In genomic region chr14:28754209-28754985, GRCh38 we compare ENCODE assay signal across 8 cellular contexts. TPM values are rescaled to one million over a fixed set of nuclear protein-coding genes. Genes with fewer than 3 reads are reported as not detected.
DNase-seq lines count a peak whose midpoint lies in the region; TF ChIP-seq lines count a peak whose summit lies in the region.

No MANE protein-coding gene starts in this region.

- intact Hi-C loops in activated naive CD4-positive, alpha-beta T cell treated with anti-CD3 and anti-CD28 coated beads for 36 hours (cut with micrococcal nuclease), result loop anchor here (1.0 to 10.0 kb wide), 5 partner anchors 468 to 1690 kb away; no protein-coding TSS in a partner anchor
- intact Hi-C loops in head of caudate nucleus (cut with DNase I) (loop anchor here (5.0 to 10.0 kb wide), 2 partner anchors 780 to 1458 kb away; no protein-coding TSS in a partner anchor), transverse colon (cut with DNase I; ENCODE audit: low total_unique reads) (no loop called here)

- no peak overlapping the region; the same call in 1 of the 2 replicates for H3K9ac ChIP-seq in SU-DHL-6 (ENCODE audit: low read length)

- 0 out of 2 replicates have a peak, but pooled peaks cover 2% of the 10 kb centered on the region for H3F3A ChIP-seq in SU-DHL-6 (ENCODE audit: insufficient read depth)

- no peak overlapping the region for H3K4me3 Mint-ChIP-seq in activated naive CD4-positive, alpha-beta T cell treated with anti-CD3 and anti-CD28 coated beads for 36 hours

- no peaks in the 10 kb centered on the region for H4K20me1 ChIP-seq in SU-DHL-6 (ENCODE audit: low read depth, low read length)

- H3K4me1 ChIP-seq in transverse colon, result peaks cover 0 to 4% (median 0%) of the 10 kb centered on the region in 4 donors

- no peak for TF ChIP-seq POLR2A in transverse colon (IDR thresholded peaks at IDR 0.05)

- in situ Hi-C loops in transverse colon (cut with MboI; ENCODE audit: low pct_ligation_motif_present in 1 of 4, low pct_unique_long_range_greater_than_20kb in 1 of 4, low sequenced_read_pairs in 3 of 4), result loop anchor here in 3 of 4 donors (25.0 kb wide), 2 partner anchors 783 to 1458 kb away; no protein-coding TSS in a partner anchor

- H3K36me3 ChIP-seq in SU-DHL-6 (ENCODE audit: low read length) (no peaks in the 10 kb centered on the region), transverse colon (no peaks in the 10 kb centered on the region)

- DNase-seq in activated naive CD4-positive, alpha-beta T cell treated with anti-CD3 and anti-CD28 coated beads for 36 hours, result peak; percentile 22
- no peak for DNase-seq in activated naive CD4-positive, alpha-beta T cell (lab: John Stamatoyannopoulos, UW)
- peak; percentile 61 for DNase-seq in LHCN-M2 (ENCODE audit: low read depth)
- DNase-seq in head of caudate nucleus, result peak in 22 of 42 donors; percentile 35 to 84 (median 68)
- DNase-seq in transverse colon, result no peak
- no peak for DNase-seq in T1000 (lab: John Stamatoyannopoulos, UW)
- DNase-seq in stimulated activated CD4-positive, alpha-beta T cell treated with anti-CD3 and anti-CD28 coated beads, Interleukin-12 subunit alpha, Interleukin-12 subunit beta, amount 100 ng/mL, for 4 hours, result no peak

- H3K27me3 ChIP-seq in SU-DHL-6 (ENCODE audit: low read length) (no peaks in the 10 kb centered on the region), transverse colon (peaks cover 66% of the 10 kb centered on the region)

- H3K4me3 ChIP-seq in SU-DHL-6 (ENCODE audit: insufficient read depth, low read length, poor library complexity, severe bottlenecking) (no peak overlapping the region), transverse colon (no peak overlapping the region)

- H3K27me3 Mint-ChIP-seq in activated naive CD4-positive, alpha-beta T cell treated with anti-CD3 and anti-CD28 coated beads for 36 hours (ENCODE audit: low read depth), result peaks cover 62% of the 10 kb centered on the region

- WGBS in transverse colon (ENCODE audit: low coverage in 1 of 2), 2 donors, result 7 to 10% methylated on average over 9 of the region's 9 CpGs

- peak overlapping the region; percentile 53 for H2AFZ ChIP-seq in SU-DHL-6 (ENCODE audit: low read depth, low read length, severe bottlenecking)

- H3K4me2 ChIP-seq in SU-DHL-6 (ENCODE audit: low read depth, low read length, poor library complexity, severe bottlenecking), result peak overlapping the region; percentile 38

- H3K9me3 ChIP-seq in SU-DHL-6 (ENCODE audit: insufficient read depth, low read length), result no peaks in the 10 kb centered on the region
- no peaks in the 10 kb centered on the region for H3K9me3 ChIP-seq in transverse colon

- peaks cover 4% of the 10 kb centered on the region for H3K9me3 Mint-ChIP-seq in activated naive CD4-positive, alpha-beta T cell treated with anti-CD3 and anti-CD28 coated beads for 36 hours

- no peaks in the 10 kb centered on the region for H3K79me2 ChIP-seq in SU-DHL-6 (ENCODE audit: insufficient read depth, low read length)

- TF ChIP-seq EP300 in transverse colon (IDR thresholded peaks at IDR 0.05; ENCODE audit: low read depth), result no peak

- TF ChIP-seq CTCF in SU-DHL-6 (IDR thresholded peaks at IDR 0.05; ENCODE audit: insufficient read depth, low read length, poor library complexity, severe bottlenecking) (peak; percentile 58), transverse colon (IDR thresholded peaks at IDR 0.05) (peak; percentile 44 to 62 (median 51))

- H3K4me1 Mint-ChIP-seq in activated naive CD4-positive, alpha-beta T cell treated with anti-CD3 and anti-CD28 coated beads for 36 hours (ENCODE audit: low read depth), result no peaks in the 10 kb centered on the region

- peaks cover 3% of the 10 kb centered on the region for H3K36me3 Mint-ChIP-seq in activated naive CD4-positive, alpha-beta T cell treated with anti-CD3 and anti-CD28 coated beads for 36 hours (ENCODE audit: low read depth)

- H3K9me2 ChIP-seq in SU-DHL-6 (replicated peaks; ENCODE audit: insufficient read depth, low read length), result no peaks in the 10 kb centered on the region

- CTCF ChIA-PET in activated naive CD4-positive, alpha-beta T cell treated with anti-CD3 and anti-CD28 coated beads for 36 hours (lab: Charles Lee), result interaction anchor here (0.7 to 1.2 kb wide), 8 partner anchors 8 to 1518 kb away, joined by 3 read pairs; no protein-coding TSS in a partner anchor

- H3K27ac ChIP-seq in SU-DHL-6 (ENCODE audit: low read depth, low read length) (no peak overlapping the region), transverse colon (no peak overlapping the region)

- no peak overlapping the region for H3K27ac Mint-ChIP-seq in activated naive CD4-positive, alpha-beta T cell treated with anti-CD3 and anti-CD28 coated beads for 36 hours

RNA-seq across cellular contexts. Expression of gene FOXG1, which starts 12.2 kb away (rescaled TPM):
- total RNA-seq in activated naive CD4-positive, alpha-beta T cell treated with anti-CD3 and anti-CD28 coated beads for 36 hours, result not detected
- total RNA-seq in LHCN-M2 (2014; rRNA removed), result not detected in 2 replicates
- not detected for polyA plus RNA-seq in LHCN-M2 (2012)
- not detected for total RNA-seq in transverse colon

Comparison
In these comparisons a context has a peak if more than half of its experiments do, and no peak if none do; other contexts are left out.
1. DNase-seq: peak in activated naive CD4-positive, alpha-beta T cell treated with anti-CD3 and anti-CD28 coated beads for 36 hours (single experiment), LHCN-M2 (single experiment) and head of caudate nucleus (22 of 42); none in activated naive CD4-positive, alpha-beta T cell (0 of 4), transverse colon (single experiment), T1000 (single experiment) and stimulated activated CD4-positive, alpha-beta T cell treated with anti-CD3 and anti-CD28 coated beads, Interleukin-12 subunit alpha, Interleukin-12 subunit beta, amount 100 ng/mL, for 4 hours (single experiment).